In genomic region chr4:70979445-70980008, GRCh38 we compare ENCODE assay signal across 15 cellular contexts.
DNase-seq lines count a peak whose midpoint lies in the region; ATAC-seq and TF ChIP-seq lines count a peak whose summit lies in the region.
"Had no signal": no experiment of that assay in that cellular context is flagged by ENCODE, and none has a peak within 500 bp of the region (broad histone marks: within the 10 kb centered on the region; RNA-seq: fewer than 3 reads in every experiment).

No MANE protein-coding gene starts in this region.

- peaks cover 4% of the 10 kb centered on the region; the same call in 1 of the 2 replicates for H3F3A ChIP-seq in SU-DHL-6 (ENCODE audit: insufficient read depth)

- no peaks in the 10 kb centered on the region for H4K20me1 ChIP-seq in SU-DHL-6 (ENCODE audit: low read depth, low read length)

- no peak for TF ChIP-seq CTCF in SU-DHL-6 (IDR thresholded peaks at IDR 0.05; ENCODE audit: insufficient read depth, low read length, poor library complexity, severe bottlenecking)
- TF ChIP-seq CTCF in WERI-Rb-1 (IDR thresholded peaks at IDR 0.05; ENCODE audit: low read depth, low read length) = no peak

- H3K9ac ChIP-seq in SU-DHL-6 (ENCODE audit: low read length) = no peak overlapping the region

- H3K27me3 ChIP-seq in SU-DHL-6 (ENCODE audit: low read length) = no peaks in the 10 kb centered on the region
- H3K27me3 ChIP-seq in WERI-Rb-1 (ENCODE audit: insufficient read depth, low read depth, severe bottlenecking) = no peaks in the 10 kb centered on the region
- H3K27me3 ChIP-seq: ascending aorta had no signal

- H2AFZ ChIP-seq in SU-DHL-6 (ENCODE audit: low read depth, low read length, severe bottlenecking) = no peak overlapping the region

- H3K36me3 ChIP-seq in SU-DHL-6 (ENCODE audit: low read length) (no peaks in the 10 kb centered on the region), WERI-Rb-1 (peaks cover 3% of the 10 kb centered on the region)

- H3K9me3 ChIP-seq in SU-DHL-6 (ENCODE audit: insufficient read depth, low read length) (no peaks in the 10 kb centered on the region), WERI-Rb-1 (ENCODE audit: severe bottlenecking) (no peaks in the 10 kb centered on the region)
- H3K9me3 ChIP-seq: ascending aorta had no signal

- DNase-seq in AML-193 (lab: John Stamatoyannopoulos, UW) (peak; percentile 59 to 65), WERI-Rb-1 (no peak)
- DNase-seq in stimulated activated CD4-positive, alpha-beta T cell treated with anti-CD3 and anti-CD28 coated beads, Interleukin-4, amount 100 ng/mL, for 1 hour = no peak
- no peak for DNase-seq in stimulated activated CD4-positive, alpha-beta T cell treated with anti-CD3 and anti-CD28 coated beads, Interleukin-12 subunit alpha, Interleukin-12 subunit beta, amount 100 ng/mL, for 4 hours
- DNase-seq: 8988T, activated T-cell treated with anti-CD3 and anti-CD28 coated beads for 4 hours, DMS53, HCEC 1CT, NCI-H1105 had no signal

- H3K4me2 ChIP-seq in SU-DHL-6 (ENCODE audit: low read depth, low read length, poor library complexity, severe bottlenecking) = peak overlapping the region; percentile 40

- ATAC-seq in GM19351 (IDR thresholded peaks at IDR 0.05; ENCODE audit: unreplicated experiment) = peak; percentile 84
- peak; percentile 67 for ATAC-seq in HG03469 (IDR thresholded peaks at IDR 0.05; ENCODE audit: unreplicated experiment)
- no peak for ATAC-seq in HG03025 (IDR thresholded peaks at IDR 0.05; ENCODE audit: low FRiP score, unreplicated experiment)

- no peaks in the 10 kb centered on the region for H3K79me2 ChIP-seq in SU-DHL-6 (ENCODE audit: insufficient read depth, low read length)

- H3K9me2 ChIP-seq in SU-DHL-6 (replicated peaks; ENCODE audit: insufficient read depth, low read length) = no peaks in the 10 kb centered on the region

- H3K27ac ChIP-seq in SU-DHL-6 (ENCODE audit: low read depth, low read length) (peak overlapping the region; percentile 51), WERI-Rb-1 (no peak overlapping the region)
- H3K27ac ChIP-seq: ascending aorta, VCaP had no signal

- no peak overlapping the region for H3K4me3 ChIP-seq in SU-DHL-6 (ENCODE audit: insufficient read depth, low read length, poor library complexity, severe bottlenecking)
- H3K4me3 ChIP-seq in WERI-Rb-1 (ENCODE audit: low read depth, low read length) = no peak overlapping the region
- H3K4me3 ChIP-seq: ascending aorta had no signal

Comparison
In these comparisons a context has a peak if more than half of its experiments do, and no peak if none do; other contexts are left out.
1. DNase-seq: peak in AML-193 (2 of 2); none in WERI-Rb-1 (single experiment), stimulated activated CD4-positive, alpha-beta T cell treated with anti-CD3 and anti-CD28 coated beads, Interleukin-4, amount 100 ng/mL, for 1 hour (single experiment) and stimulated activated CD4-positive, alpha-beta T cell treated with anti-CD3 and anti-CD28 coated beads, Interleukin-12 subunit alpha, Interleukin-12 subunit beta, amount 100 ng/mL, for 4 hours (single experiment).